ENCODE assay signal across 7 cellular contexts in genomic region chr18:48410095-48410920, GRCh38. TPM values are rescaled to one million over a fixed set of nuclear protein-coding genes. Genes with fewer than 3 reads are reported as not detected.
DNase-seq lines count a peak whose midpoint lies in the region; ATAC-seq and TF ChIP-seq lines count a peak whose summit lies in the region.

No MANE protein-coding gene starts in this region.

- POLR2A ChIA-PET in WTC11 (lab: Charles Lee): no interaction called here

- H3K36me3 Mint-ChIP-seq in WTC11: no peaks in the 10 kb centered on the region

- no peaks in the 10 kb centered on the region for H3K36me3 ChIP-seq in smooth muscle cell (ENCODE audit: low read depth)

- H3K27me3 Mint-ChIP-seq in WTC11 (ENCODE audit: low read depth): peaks cover 80% of the 10 kb centered on the region

- no peak overlapping the region for H3K9ac ChIP-seq in smooth muscle cell (ENCODE audit: low read depth)

- DNase-seq in NCI-H2107 (lab: John Stamatoyannopoulos, UW) (peak; percentile 85), WTC11 (ENCODE audit: low spot score) (peak; percentile 93), islet precursor cell (peak; percentile 96), smooth muscle cell (lab: John Stamatoyannopoulos, UW; ENCODE audit: unreplicated experiment) (peak; percentile 65)
- DNase-seq in central memory CD4-positive, alpha-beta T cell: peak; percentile 53

- no peaks in the 10 kb centered on the region for H3K79me2 ChIP-seq in smooth muscle cell (ENCODE audit: low read depth)

- no peak overlapping the region for H3K27ac Mint-ChIP-seq in WTC11

- peak overlapping the region; percentile 69 for H3K4me3 ChIP-seq in smooth muscle cell

- no peaks in the 10 kb centered on the region for H3F3A ChIP-seq in smooth muscle cell (ENCODE audit: low read depth)

- peak overlapping the region; percentile 100 for H3K4me2 ChIP-seq in smooth muscle cell

- peaks cover 53% of the 10 kb centered on the region for H3K27me3 ChIP-seq in smooth muscle cell (ENCODE audit: low read depth)

- ATAC-seq in GM18520 (IDR thresholded peaks at IDR 0.05; ENCODE audit: unreplicated experiment) (peak; percentile 91), HG03039 (IDR thresholded peaks at IDR 0.05; ENCODE audit: unreplicated experiment) (peak; percentile 93), WTC11 (peak; percentile 89)

- no peaks in the 10 kb centered on the region for H3K9me3 ChIP-seq in smooth muscle cell (replicated peaks; ENCODE audit: low read depth)

- no peaks in the 10 kb centered on the region for H4K20me1 ChIP-seq in smooth muscle cell (ENCODE audit: low read depth)

- peaks cover 18% of the 10 kb centered on the region for H3K4me1 ChIP-seq in smooth muscle cell (ENCODE audit: low read depth)

- peaks cover 22% of the 10 kb centered on the region for H3K4me1 Mint-ChIP-seq in WTC11

- peak overlapping the region; percentile 94 for H2AFZ ChIP-seq in smooth muscle cell (ENCODE audit: low read depth)

- TF ChIP-seq CTCF in WTC11 (IDR thresholded peaks at IDR 0.05) (no peak), smooth muscle cell (IDR thresholded peaks at IDR 0.05; ENCODE audit: borderline replicate concordance, insufficient read depth, poor library complexity, severe bottlenecking) (no peak)

- H3K27ac ChIP-seq in smooth muscle cell (ENCODE audit: low read depth): no peak overlapping the region

- under 1% methylated on average over 62 of the region's 77 CpGs for WGBS in smooth muscle cell (ENCODE audit: low lambda C conversion rate)

- CTCF ChIA-PET in WTC11 (lab: Charles Lee): interaction anchor here (0.5 to 2.2 kb wide), 6 partner anchors 9 to 114 kb away, joined by 3 to 8 read pairs (median 3); no protein-coding TSS in a partner anchor

- H3K9me3 Mint-ChIP-seq in WTC11: no peaks in the 10 kb centered on the region

- peak overlapping the region; percentile 69 for H3K4me3 Mint-ChIP-seq in WTC11

TF ChIP-seq in WTC11, 78 proteins besides CTCF, POLR2A, EP300 and RAD21 (continues in another document):
- TF ChIP-seq ZNF512 (CRISPR knock-in tag; IDR thresholded peaks at IDR 0.05; ENCODE audit: borderline replicate concordance) (no peak), GABPB1 (CRISPR knock-in tag; IDR thresholded peaks at IDR 0.05) (no peak), EMX1 (CRISPR knock-in tag; IDR thresholded peaks at IDR 0.05) (no peak), ZNF416 (CRISPR knock-in tag; IDR thresholded peaks at IDR 0.05) (no peak), NR2C2 (CRISPR knock-in tag; IDR thresholded peaks at IDR 0.05) (no peak), CREB1 (CRISPR knock-in tag; IDR thresholded peaks at IDR 0.05) (no peak), CDX4 (CRISPR knock-in tag; IDR thresholded peaks at IDR 0.05; ENCODE audit: borderline replicate concordance) (no peak), FOXJ3 (CRISPR knock-in tag; IDR thresholded peaks at IDR 0.05; ENCODE audit: borderline replicate concordance) (no peak), STAT6 (CRISPR knock-in tag; conservative IDR thresholded peaks at IDR 0.05; ENCODE audit: low read depth) (no peak), ZNF671 (CRISPR knock-in tag; IDR thresholded peaks at IDR 0.05) (no peak), ARID4B (CRISPR knock-in tag; IDR thresholded peaks at IDR 0.05; ENCODE audit: borderline replicate concordance) (no peak; the same call in 1 of the 2 replicates), KAT7 (CRISPR knock-in tag; IDR thresholded peaks at IDR 0.05; ENCODE audit: borderline replicate concordance) (no peak), SMAD4 (CRISPR knock-in tag; IDR thresholded peaks at IDR 0.05) (no peak), ZNF423 (CRISPR knock-in tag; IDR thresholded peaks at IDR 0.05) (peak; percentile 88), RELA (CRISPR knock-in tag; IDR thresholded peaks at IDR 0.05; ENCODE audit: borderline replicate concordance) (no peak; the same call in 1 of the 2 replicates), ETV6 (CRISPR knock-in tag; IDR thresholded peaks at IDR 0.05) (no peak), NR3C1 (CRISPR knock-in tag; conservative IDR thresholded peaks at IDR 0.05; ENCODE audit: low read depth) (no peak), CBFB (CRISPR knock-in tag; IDR thresholded peaks at IDR 0.05; ENCODE audit: low read depth) (no peak), JUN (CRISPR knock-in tag; IDR thresholded peaks at IDR 0.05) (no peak), SP1 (CRISPR knock-in tag; conservative IDR thresholded peaks at IDR 0.05) (peak; percentile 59), ZBTB21 (CRISPR knock-in tag; IDR thresholded peaks at IDR 0.05; ENCODE audit: borderline replicate concordance) (0 out of 2 replicates have a peak, but pooled peaks have one; percentile 13), NR1H2 (CRISPR knock-in tag; IDR thresholded peaks at IDR 0.05) (no peak), ZNF263 (CRISPR knock-in tag; IDR thresholded peaks at IDR 0.05; ENCODE audit: low read depth) (no peak)

RNA-seq across cellular contexts. Expression of gene ZBTB7C, which starts 1.1 kb away (rescaled TPM):
- 0.39 to 0.60 TPM (median 0.48 TPM) in 3 replicates for total RNA-seq in WTC11 (2021)
- total RNA-seq in smooth muscle cell: 0.45 and 0.63 TPM in 2 replicates
- polyA plus RNA-seq in smooth muscle cell: 0.48 TPM in 1 of 2 replicates, not detected in the other
